In genomic region chr10:127041561-127041960, GRCh38 we compare ENCODE assay signal across 14 cellular contexts.
DNase-seq lines count a peak whose midpoint lies in the region; TF ChIP-seq lines count a peak whose summit lies in the region.
"Had no signal": no experiment of that assay in that cellular context is flagged by ENCODE, and none has a peak within 500 bp of the region (broad histone marks: within the 10 kb centered on the region; RNA-seq: fewer than 3 reads in every experiment).

No MANE protein-coding gene starts in this region.

- DNase-seq in GM04504 (ENCODE audit: low read depth) (peak; percentile 92), RWPE1 (ENCODE audit: low spot score) (peak; percentile 90), fibroblast of peridontal ligament (ENCODE audit: extremely low read depth) (peak; percentile 95), skeletal muscle cell (ENCODE audit: low read depth) (peak; percentile 94), HuH-7.5 (ENCODE audit: low spot score) (no peak), SJCRH30 (no peak)
- no peak for DNase-seq in stimulated activated CD4-positive, alpha-beta T cell treated with anti-CD3 and anti-CD28 coated beads, Interleukin-1b, Interleukin-23, amount 100 ng/mL, for 48 hours
- DNase-seq in activated CD8-positive, alpha-beta memory T cell treated with anti-CD3 and anti-CD28 coated beads, Interleukin-2, amount 50 U/mL, for 4 hours, result no peak
- DNase-seq: activated CD4-positive, alpha-beta T cell treated with anti-CD3 and anti-CD28 coated beads, Interleukin-2, amount 50 U/mL, for 48 hours; Calu3; NCI-H526; T1000 had no signal

- H3K4me1 ChIP-seq in SJCRH30, result no peaks in the 10 kb centered on the region

- H3K27me3 ChIP-seq in SJCRH30, result no peaks in the 10 kb centered on the region
- H3K27me3 ChIP-seq: neutrophil had no signal

- CTCF ChIA-PET in RWPE1 (lab: Yijun Ruan, JAX), result no interaction called here

- peaks cover 17% of the 10 kb centered on the region; the same call in 1 of the 2 replicates for H3K36me3 ChIP-seq in SJCRH30
- H3K36me3 ChIP-seq: neutrophil had no signal

- no peak overlapping the region for H3K4me3 ChIP-seq in skeletal muscle cell (ENCODE audit: low read depth, low read length)
- no peak overlapping the region for H3K4me3 ChIP-seq in SJCRH30
- H3K4me3 ChIP-seq: K562 had no signal

- TF ChIP-seq CTCF in RWPE1 (conservative IDR thresholded peaks at IDR 0.05; ENCODE audit: low read depth), result no peak

- H3K27ac ChIP-seq in RWPE1, result peak overlapping the region; percentile 77
- no peak overlapping the region for H3K27ac ChIP-seq in SJCRH30
- H3K27ac ChIP-seq: neutrophil had no signal

- POLR2A ChIA-PET in RWPE1 (lab: Yijun Ruan, JAX; ENCODE audit: low non-redundant PET), result no interaction called here

- no peaks in the 10 kb centered on the region for H3K9me3 ChIP-seq in SJCRH30 (replicated peaks)
- H3K9me3 ChIP-seq: neutrophil had no signal

Comparison
In these comparisons a context has a peak if more than half of its experiments do, and no peak if none do; other contexts are left out.
1. DNase-seq: peak in GM04504 (single experiment), RWPE1 (single experiment), fibroblast of peridontal ligament (single experiment) and skeletal muscle cell (single experiment); none in stimulated activated CD4-positive, alpha-beta T cell treated with anti-CD3 and anti-CD28 coated beads, Interleukin-1b, Interleukin-23, amount 100 ng/mL, for 48 hours (single experiment), HuH-7.5 (single experiment), SJCRH30 (0 of 2) and activated CD8-positive, alpha-beta memory T cell treated with anti-CD3 and anti-CD28 coated beads, Interleukin-2, amount 50 U/mL, for 4 hours (single experiment).